Comparison of ENCODE assay signal across 8 cellular contexts in genomic region chr11:116853461-116854073, GRCh38. TPM values are rescaled to one million over a fixed set of nuclear protein-coding genes. Genes with fewer than 3 reads are reported as not detected.
DNase-seq lines count a peak whose midpoint lies in the region; ATAC-seq, FAIRE-seq and TF ChIP-seq lines count a peak whose summit lies in the region.

No MANE protein-coding gene starts in this region.

- 81 to 92% (median 82%) methylated on average over 6 of the region's 6 CpGs for WGBS in ovary, 3 donors

- H3K9me3 ChIP-seq in CD4-positive, alpha-beta T cell (ENCODE audit: control insufficient read depth, low read length), result no peaks in the 10 kb centered on the region
- H3K9me3 ChIP-seq in astrocyte (ENCODE audit: insufficient read depth, low read depth, low read length) (no peaks in the 10 kb centered on the region), ovary (no peaks in the 10 kb centered on the region)

- H3K36me3 Mint-ChIP-seq in CD4-positive, alpha-beta T cell (ENCODE audit: low read depth), result peaks cover 29% of the 10 kb centered on the region
- H3K36me3 Mint-ChIP-seq in astrocyte (ENCODE audit: low read depth, unreplicated experiment), result peaks cover 36% of the 10 kb centered on the region
- no peaks in the 10 kb centered on the region for H3K36me3 Mint-ChIP-seq in natural killer cell

- POLR2A ChIA-PET in CD4-positive, alpha-beta T cell (lab: Charles Lee), result interaction anchor here (0.6 to 7.0 kb wide), 23 partner anchors 8 to 325 kb away, joined by 3 to 76 read pairs (median 3); partner anchors contain the start of genes APOA1, APOA5, PAFAH1B2 and SIDT2

- H3K4me2 ChIP-seq in astrocyte (ENCODE audit: low read length), result peak overlapping the region; percentile 73

- intact Hi-C loops in CD4-positive, alpha-beta T cell (cut with DNase I, micrococcal nuclease), result loop anchor here (5.0 to 10.0 kb wide), 3 partner anchors 61 to 71 kb away; partner anchors contain the start of genes APOA5 (in 1 of the 2) and ZPR1 (in 1 of the 2)
- intact Hi-C loops in natural killer cell (cut with micrococcal nuclease) (loop anchor here (1.0 to 5.0 kb wide), 3 partner anchors 61 to 377 kb away; partner anchors contain the start of genes APOA5 and BUD13), ovary (cut with DNase I) (loop anchor here in 1 of 4 donors (10.0 kb wide), 1 partner anchor 371 kb away; no protein-coding TSS in a partner anchor)

- no peaks in the 10 kb centered on the region for H3K79me2 ChIP-seq in astrocyte (ENCODE audit: insufficient read depth, low read length)

- H3K9ac ChIP-seq in astrocyte (ENCODE audit: low read length), result peak overlapping the region; percentile 22

- peak overlapping the region; percentile 82 for H3K27ac Mint-ChIP-seq in CD4-positive, alpha-beta T cell
- H3K27ac Mint-ChIP-seq in astrocyte (ENCODE audit: unreplicated experiment) (peak overlapping the region; percentile 82), natural killer cell (peak overlapping the region; percentile 92 to 93)

- peaks cover 74% of the 10 kb centered on the region for H3K4me1 Mint-ChIP-seq in CD4-positive, alpha-beta T cell (ENCODE audit: low read depth)
- H3K4me1 Mint-ChIP-seq in astrocyte (ENCODE audit: low read depth, unreplicated experiment) (peaks cover 35% of the 10 kb centered on the region), natural killer cell (peaks cover 65 to 69% of the 10 kb centered on the region in 2 donors)

- peak in 8 of 10 experiments; percentile 15 to 60 (median 36) for DNase-seq in CD4-positive, alpha-beta T cell
- DNase-seq in SW480 (ENCODE audit: low spot score) (peak; percentile 70), astrocyte (ENCODE audit: low read depth) (peak; percentile 96), natural killer cell (peak; percentile 30), NCI-H1105 (lab: John Stamatoyannopoulos, UW) (no peak), ovary (no peak)

- H3K27ac ChIP-seq in CD4-positive, alpha-beta T cell (ENCODE audit: low read depth, low read length), result peak overlapping the region; percentile 69
- H3K27ac ChIP-seq in astrocyte (ENCODE audit: low read depth, low read length) (peak overlapping the region; percentile 52), ovary (no peak overlapping the region)

- ATAC-seq in CD4-positive, alpha-beta T cell (ENCODE audit: poor library complexity), result peak; percentile 95
- ATAC-seq in GM19452 (IDR thresholded peaks at IDR 0.05; ENCODE audit: unreplicated experiment) (peak; percentile 96), HG03457 (IDR thresholded peaks at IDR 0.05; ENCODE audit: unreplicated experiment) (peak; percentile 83), natural killer cell (peak; percentile 91 to 96 (median 94))

- no peaks in the 10 kb centered on the region for H3K9me3 Mint-ChIP-seq in CD4-positive, alpha-beta T cell
- H3K9me3 Mint-ChIP-seq in astrocyte (ENCODE audit: unreplicated experiment) (no peaks in the 10 kb centered on the region), natural killer cell (no peaks in the 10 kb centered on the region)

- no peaks in the 10 kb centered on the region for H3K36me3 ChIP-seq in astrocyte (ENCODE audit: insufficient read depth, low read length)
- H3K36me3 ChIP-seq in ovary, result no peaks in the 10 kb centered on the region

- no peak overlapping the region for H2AFZ ChIP-seq in astrocyte (ENCODE audit: low read depth, low read length)

- no peaks in the 10 kb centered on the region for H4K20me1 ChIP-seq in astrocyte (ENCODE audit: insufficient read depth, low read length)

- no peaks in the 10 kb centered on the region for H3K27me3 ChIP-seq in CD4-positive, alpha-beta T cell (ENCODE audit: control insufficient read depth, insufficient read depth, low read length)
- H3K27me3 ChIP-seq in astrocyte (ENCODE audit: insufficient read depth, low read length), result no peaks in the 10 kb centered on the region
- H3K27me3 ChIP-seq in ovary, result no peaks in the 10 kb centered on the region

- CTCF ChIA-PET in CD4-positive, alpha-beta T cell (lab: Charles Lee), result interaction anchor here (1.6 to 2.2 kb wide), 3 partner anchors 18 to 373 kb away, joined by 4 to 9 read pairs (median 5); partner anchors contain the start of gene APOA5

- TF ChIP-seq CTCF in CD4-positive, alpha-beta T cell (IDR thresholded peaks at IDR 0.05), result no peak
- TF ChIP-seq CTCF in astrocyte (IDR thresholded peaks at IDR 0.05; ENCODE audit: insufficient read depth, low read depth, low read length), result no peak
- TF ChIP-seq CTCF in natural killer cell (IDR thresholded peaks at IDR 0.05), result no peak
- no peak for TF ChIP-seq CTCF in ovary (IDR thresholded peaks at IDR 0.05)

- no peak for TF ChIP-seq EP300 in ovary (IDR thresholded peaks at IDR 0.05)

- peak; percentile 96 for FAIRE-seq in astrocyte (lab: Jason Lieb, UNC)

- H3K4me1 ChIP-seq in astrocyte (ENCODE audit: insufficient read depth, low read length), result peaks cover 39% of the 10 kb centered on the region
- peaks cover 12% of the 10 kb centered on the region for H3K4me1 ChIP-seq in ovary (ENCODE audit: insufficient read depth)

- TF ChIP-seq POLR2A in ovary (IDR thresholded peaks at IDR 0.05), result no peak

- H3K4me3 Mint-ChIP-seq in CD4-positive, alpha-beta T cell, result peak overlapping the region; percentile 18
- no peak overlapping the region for H3K4me3 Mint-ChIP-seq in astrocyte (ENCODE audit: unreplicated experiment)
- peak overlapping the region; percentile 88 for H3K4me3 Mint-ChIP-seq in natural killer cell

- H3K27me3 Mint-ChIP-seq in CD4-positive, alpha-beta T cell, result no peaks in the 10 kb centered on the region
- H3K27me3 Mint-ChIP-seq in astrocyte (ENCODE audit: low read depth, unreplicated experiment) (no peaks in the 10 kb centered on the region), natural killer cell (ENCODE audit: low read depth in 2 of 2) (no peaks in the 10 kb centered on the region)

- H3K4me3 ChIP-seq in astrocyte (ENCODE audit: insufficient read depth, low read depth, low read length) (no peak overlapping the region), ovary (no peak overlapping the region)

RNA-seq across cellular contexts. Expression of gene APOA1, which starts 16.1 kb away (rescaled TPM):
- total RNA-seq in CD4-positive, alpha-beta T cell, result under 1 TPM; 0.47 to 0.77 TPM
- 3.9 and 6.0 TPM in 2 replicates for total RNA-seq in astrocyte
- under 1 TPM in 2 of 3 donors, not detected in 1; 0.54 to 0.87 TPM for total RNA-seq in natural killer cell
- 10 to 100 TPM in 5 of 7 donors, 1 to 10 TPM in 2; 5.3 to 39.9 (median 19.0) TPM for total RNA-seq in ovary
- 10 to 100 TPM; 10.8 to 42.8 TPM for polyA plus RNA-seq in ovary

RNA-seq across cellular contexts. Expression of gene APOC3, which starts 23.9 kb away (rescaled TPM):
- total RNA-seq in CD4-positive, alpha-beta T cell, result not detected
- not detected in 2 replicates for total RNA-seq in astrocyte
- total RNA-seq in natural killer cell, result not detected
- 10 to 100 TPM in 1 of 7 donors, 1 to 10 TPM in 2, not detected in 4; 2.7 to 18.0 (median 4.3) TPM for total RNA-seq in ovary
- polyA plus RNA-seq in ovary, result not detected

RNA-seq across cellular contexts. Expression of gene APOA4, which starts 30.5 kb away (rescaled TPM):
- total RNA-seq in CD4-positive, alpha-beta T cell, result not detected
- not detected in 2 replicates for total RNA-seq in astrocyte
- total RNA-seq in natural killer cell, result not detected
- total RNA-seq in ovary, result 10 to 100 TPM in 1 of 7 donors, not detected in 6; 41.7 TPM
- polyA plus RNA-seq in ovary, result under 1 TPM in 1 of 2 donors, not detected in 1; 0.19 TPM

Comparison
In these comparisons a context has a peak if more than half of its experiments do, and no peak if none do; other contexts are left out.
1. DNase-seq: peak in CD4-positive, alpha-beta T cell (8 of 10), SW480 (single experiment), astrocyte (single experiment) and natural killer cell (single experiment); none in NCI-H1105 (single experiment) and ovary (0 of 5).
2. H3K27ac ChIP-seq: peak in CD4-positive, alpha-beta T cell (single experiment) and astrocyte (single experiment); none in ovary (0 of 2).
3. Peak in every context shown above with its lines, with median percentiles within 50 percentile points of each other: ATAC-seq and H3K27ac Mint-ChIP-seq.